8 cellular contexts compared by ENCODE assay signal in genomic region chr15:40338921-40339620, GRCh38. TPM values are rescaled to one million over a fixed set of nuclear protein-coding genes. Genes with fewer than 3 reads are reported as not detected.
DNase-seq lines count a peak whose midpoint lies in the region; ATAC-seq and TF ChIP-seq lines count a peak whose summit lies in the region.

No MANE protein-coding gene starts in this region.

- H3K4me1 ChIP-seq in right lobe of liver: peaks cover 0 to 26% (median 9%) of the 10 kb centered on the region in 4 donors
- H3K4me1 ChIP-seq in thoracic aorta (ENCODE audit: control insufficient read depth in 1 of 2, low read depth in 2 of 2): peaks cover 78 to 98% of the 10 kb centered on the region in 2 donors
- H3K4me1 ChIP-seq in CD4-positive, alpha-beta memory T cell (ENCODE audit: insufficient read depth, low read length): peaks cover 13% of the 10 kb centered on the region

- POLR2A ChIA-PET in CD4-positive, alpha-beta memory T cell (lab: Charles Lee; ENCODE audit: partially characterized antibody): interaction anchor here (1.0 to 4.2 kb wide), 2 partner anchors 30 to 60 kb away, joined by 5 to 32 read pairs; partner anchors contain the start of gene PLCB2

- peaks cover 20% of the 10 kb centered on the region for H3K4me1 Mint-ChIP-seq in activated naive CD4-positive, alpha-beta T cell treated with anti-CD3 and anti-CD28 coated beads, Interleukin-2, amount 10 ng/mL, durations not matched to agents 7 days and 5 days
- peaks cover 4 to 10% (median 7%) of the 10 kb centered on the region in 4 donors for H3K4me1 Mint-ChIP-seq in CD4-positive, alpha-beta memory T cell

- H3K36me3 Mint-ChIP-seq in activated naive CD4-positive, alpha-beta T cell treated with anti-CD3 and anti-CD28 coated beads, Interleukin-2, amount 10 ng/mL, durations not matched to agents 7 days and 5 days: no peaks in the 10 kb centered on the region
- H3K36me3 Mint-ChIP-seq in CD4-positive, alpha-beta memory T cell: no peaks in the 10 kb centered on the region

- CTCF ChIA-PET in activated naive CD4-positive, alpha-beta T cell treated with anti-CD3 and anti-CD28 coated beads, Interleukin-2, amount 10 ng/mL, durations not matched to agents 7 days and 5 days (lab: Charles Lee): interaction anchor here (1.2 to 14.2 kb wide), 10 partner anchors 12 to 122 kb away, joined by 4 to 425 read pairs (median 12); partner anchors contain the start of genes INAFM2 and PLCB2
- CTCF ChIA-PET in CD4-positive, alpha-beta memory T cell (lab: Charles Lee; ENCODE audit: partially characterized antibody): interaction anchor here (0.9 to 21.4 kb wide), 19 partner anchors 12 to 551 kb away, joined by 3 to 634 read pairs (median 8); partner anchors contain the start of genes ANKRD63, INAFM2, KNSTRN and PLCB2

- H3K9me3 ChIP-seq in right lobe of liver: no peaks in the 10 kb centered on the region
- no peaks in the 10 kb centered on the region for H3K9me3 ChIP-seq in thoracic aorta
- H3K9me3 ChIP-seq in CD4-positive, alpha-beta memory T cell (ENCODE audit: control insufficient read depth in 1 of 2, low read length in 2 of 2): no peaks in the 10 kb centered on the region

- H3K27me3 ChIP-seq in right lobe of liver (no peaks in the 10 kb centered on the region), thoracic aorta (replicated peaks; ENCODE audit: insufficient read depth) (no peaks in the 10 kb centered on the region)
- no peaks in the 10 kb centered on the region for H3K27me3 ChIP-seq in CD4-positive, alpha-beta memory T cell (ENCODE audit: insufficient read depth, low read length)

- no peak for TF ChIP-seq POLR2A in right lobe of liver (IDR thresholded peaks at IDR 0.05)

- H3K27ac ChIP-seq in coronary artery: peak overlapping the region; percentile 91 to 98
- peak overlapping the region in 2 of 3 donors; percentile 51 to 79 for H3K27ac ChIP-seq in right lobe of liver
- H3K27ac ChIP-seq in thoracic aorta: peak overlapping the region; percentile 93 to 99
- H3K27ac ChIP-seq in CD4-positive, alpha-beta memory T cell (ENCODE audit: low read depth, low read length): no peak overlapping the region

- peak; percentile 79; the same call in 1 of the 2 replicates for TF ChIP-seq EP300 in Ishikawa (IDR thresholded peaks at IDR 0.05; ENCODE audit: borderline replicate concordance)

- H3K4me3 ChIP-seq in coronary artery (peak overlapping the region; percentile 60), right lobe of liver (no peak overlapping the region), thoracic aorta (peak overlapping the region; percentile 67)
- H3K4me3 ChIP-seq in CD4-positive, alpha-beta memory T cell (ENCODE audit: low read length in 2 of 2): no peak overlapping the region

- TF ChIP-seq CTCF in coronary artery (IDR thresholded peaks at IDR 0.05) (no peak), right lobe of liver (IDR thresholded peaks at IDR 0.05) (no peak), thoracic aorta (IDR thresholded peaks at IDR 0.05) (no peak), GM10266 (IDR thresholded peaks at IDR 0.05; ENCODE audit: control insufficient read depth, insufficient read depth, low read depth, missing control alignments) (no peak)

- no peak overlapping the region for H3K27ac Mint-ChIP-seq in activated naive CD4-positive, alpha-beta T cell treated with anti-CD3 and anti-CD28 coated beads, Interleukin-2, amount 10 ng/mL, durations not matched to agents 7 days and 5 days
- H3K27ac Mint-ChIP-seq in CD4-positive, alpha-beta memory T cell: no peak overlapping the region

- no peaks in the 10 kb centered on the region for H3K9me3 Mint-ChIP-seq in activated naive CD4-positive, alpha-beta T cell treated with anti-CD3 and anti-CD28 coated beads, Interleukin-2, amount 10 ng/mL, durations not matched to agents 7 days and 5 days
- no peaks in the 10 kb centered on the region for H3K9me3 Mint-ChIP-seq in CD4-positive, alpha-beta memory T cell

- DNase-seq in coronary artery (ENCODE audit: low spot score) (peak; percentile 84), right lobe of liver (no peak), thoracic aorta (ENCODE audit: low spot score) (peak; percentile 38), GM10266 (ENCODE audit: extremely low spot score) (no peak), NCI-H1694 (lab: John Stamatoyannopoulos, UW) (no peak)
- no peak for DNase-seq in activated naive CD4-positive, alpha-beta T cell treated with anti-CD3 and anti-CD28 coated beads, Interleukin-2, amount 10 ng/mL, durations not matched to agents 7 days and 5 days
- no peak for DNase-seq in CD4-positive, alpha-beta memory T cell

- ATAC-seq in right lobe of liver: no peak
- ATAC-seq in thoracic aorta (ENCODE audit: insufficient number of reproducible peaks, low FRiP score, low read depth): no peak

- H3K27me3 Mint-ChIP-seq in activated naive CD4-positive, alpha-beta T cell treated with anti-CD3 and anti-CD28 coated beads, Interleukin-2, amount 10 ng/mL, durations not matched to agents 7 days and 5 days: peaks cover 7% of the 10 kb centered on the region
- peaks cover 0 to 2% of the 10 kb centered on the region in 2 donors for H3K27me3 Mint-ChIP-seq in CD4-positive, alpha-beta memory T cell

- no peak for TF ChIP-seq RAD21 in Ishikawa (IDR thresholded peaks at IDR 0.05; ENCODE audit: low read depth)

- H3K36me3 ChIP-seq in right lobe of liver (no peaks in the 10 kb centered on the region), thoracic aorta (no peaks in the 10 kb centered on the region)
- H3K36me3 ChIP-seq in CD4-positive, alpha-beta memory T cell (ENCODE audit: insufficient read depth, low read length): no peaks in the 10 kb centered on the region

- 60% methylated on average over 1 of the region's 11 CpGs for WGBS in right lobe of liver (ENCODE audit: insufficient coverage, low coverage, low lambda C conversion rate, missing lambda C conversion rate)

- intact Hi-C loops in right lobe of liver (cut with DNase I): no loop called here
- intact Hi-C loops in CD4-positive, alpha-beta memory T cell (cut with micrococcal nuclease): loop anchor here (1.0 to 5.0 kb wide), 4 partner anchors 18 to 122 kb away; partner anchors contain the start of gene PLCB2

- no peak overlapping the region for H3K4me3 Mint-ChIP-seq in activated naive CD4-positive, alpha-beta T cell treated with anti-CD3 and anti-CD28 coated beads, Interleukin-2, amount 10 ng/mL, durations not matched to agents 7 days and 5 days
- no peak overlapping the region for H3K4me3 Mint-ChIP-seq in CD4-positive, alpha-beta memory T cell

TF ChIP-seq in Ishikawa, 13 proteins besides CTCF, POLR2A, EP300 and RAD21 (continues in another document):
- TF ChIP-seq NFIC (IDR thresholded peaks at IDR 0.05) (peak; percentile 87), MAX (IDR thresholded peaks at IDR 0.05) (peak; percentile 44), TCF12 (IDR thresholded peaks at IDR 0.05; ENCODE audit: low read depth) (peak; percentile 85), YY1 (IDR thresholded peaks at IDR 0.05; ENCODE audit: low read depth) (peak; percentile 47; the same call in 1 of the 2 replicates), FOXM1 (IDR thresholded peaks at IDR 0.05; ENCODE audit: borderline replicate concordance, low read depth) (0 out of 2 replicates have a peak, but pooled peaks have one; percentile 27), REST (IDR thresholded peaks at IDR 0.05; ENCODE audit: low read depth) (no peak)

RNA-seq across cellular contexts. Expression of gene CCDC9B, which starts 1.7 kb away (rescaled TPM):
- total RNA-seq in right lobe of liver (10 to 100 TPM in 1 of 6 experiments, 1 to 10 TPM in 5; 4.2 to 11.9 (median 4.7) TPM), thoracic aorta (10 to 100 TPM; 30.1 to 57.1 TPM)
- total RNA-seq in CD4-positive, alpha-beta memory T cell: 1 to 10 TPM; 2.6 to 5.1 TPM
- polyA plus RNA-seq in CD4-positive, alpha-beta memory T cell: under 1 TPM in 1 of 2 donors, not detected in 1; 0.53 TPM

RNA-seq across cellular contexts. Expression of gene PHGR1, which starts 11.8 kb away (rescaled TPM):
- total RNA-seq in right lobe of liver: not detected
- total RNA-seq in thoracic aorta: not detected
- total RNA-seq in CD4-positive, alpha-beta memory T cell: not detected
- not detected for polyA plus RNA-seq in CD4-positive, alpha-beta memory T cell

RNA-seq across cellular contexts. Expression of gene INAFM2, which starts 15.6 kb away (rescaled TPM):
- total RNA-seq in right lobe of liver: 1 to 10 TPM; 4.6 to 8.7 (median 5.8) TPM
- total RNA-seq in thoracic aorta: 10 to 100 TPM; 63.8 to 79.2 TPM
- 1 to 10 TPM; 7.2 to 7.5 TPM for total RNA-seq in CD4-positive, alpha-beta memory T cell
- polyA plus RNA-seq in CD4-positive, alpha-beta memory T cell: 1 to 10 TPM in 1 of 2 donors, under 1 TPM in 1; 0.08 to 2.8 TPM

RNA-seq across cellular contexts. Expression of gene DISP2, which starts 18.9 kb away (rescaled TPM):
- total RNA-seq in right lobe of liver (under 1 TPM; 0.06 to 0.71 (median 0.16) TPM), thoracic aorta (under 1 TPM; 0.21 to 0.54 TPM)
- total RNA-seq in CD4-positive, alpha-beta memory T cell: under 1 TPM; 0.03 to 0.23 TPM
- polyA plus RNA-seq in CD4-positive, alpha-beta memory T cell: under 1 TPM in 1 of 2 donors, not detected in 1; 0.05 TPM

RNA-seq across cellular contexts. Expression of gene PLCB2, which starts 31.3 kb away (rescaled TPM):
- 10 to 100 TPM in 2 of 6 experiments, 1 to 10 TPM in 4; 5.0 to 18.0 (median 7.2) TPM for total RNA-seq in right lobe of liver
- 10 to 100 TPM; 17.7 to 32.4 TPM for total RNA-seq in thoracic aorta
- total RNA-seq in CD4-positive, alpha-beta memory T cell: 100 to 1,000 TPM; 211 to 219 TPM
- polyA plus RNA-seq in CD4-positive, alpha-beta memory T cell: 10 to 100 TPM; 22.6 to 37.5 TPM

Comparison
In these comparisons a context has a peak if more than half of its experiments do, and no peak if none do; other contexts are left out.
1. DNase-seq: peak in coronary artery (single experiment) and thoracic aorta (single experiment); none in right lobe of liver (0 of 3), activated naive CD4-positive, alpha-beta T cell treated with anti-CD3 and anti-CD28 coated beads, Interleukin-2, amount 10 ng/mL, durations not matched to agents 7 days and 5 days (single experiment), GM10266 (single experiment), CD4-positive, alpha-beta memory T cell (0 of 5) and NCI-H1694 (single experiment).
2. H3K4me3 ChIP-seq: peak in coronary artery (single experiment) and thoracic aorta (single experiment); none in right lobe of liver (0 of 3) and CD4-positive, alpha-beta memory T cell (0 of 2).
3. RNA of gene INAFM2, which starts 15.6 kb away (total RNA-seq): 63.8 to 79.2 TPM in thoracic aorta; 7.2 to 7.5 TPM in CD4-positive, alpha-beta memory T cell and 4.6 to 8.7 TPM in right lobe of liver; every median in the first group is over 4 times any median in the second.